ENCODE assay signal across 8 cellular contexts in genomic region chr2:161335626-161336025, GRCh38.
"Had no signal": no experiment of that assay in that cellular context is flagged by ENCODE, and none has a peak within 500 bp of the region (broad histone marks: within the 10 kb centered on the region; RNA-seq: fewer than 3 reads in every experiment).

No MANE protein-coding gene starts in this region.

- H3K4me3 Mint-ChIP-seq: GM23338, H9 had no signal

- H3K4me1 Mint-ChIP-seq: GM23338, H9 had no signal

- DNase-seq: H9, HCEC 1CT, IMR-90, KG1 had no signal

- H3K27ac Mint-ChIP-seq: GM23338, H9 had no signal

- H3K9me3 Mint-ChIP-seq: GM23338, H9 had no signal

- ATAC-seq: GM23338 had no signal

- FAIRE-seq: H1, H54, K562 had no signal
